In genomic region chr9:78400496-78400895, GRCh38 we compare ENCODE assay signal across 3 cellular contexts.
A peak's percentile ranks its signal among the peaks of the same experiment; 100 is the strongest.
TF ChIP-seq lines count a peak whose summit lies in the region.

No MANE protein-coding gene starts in this region.

TF ChIP-seq in HepG2, 621 proteins besides CTCF, POLR2A, EP300 and RAD21:
- peak; percentile 94 to 98 for TF ChIP-seq MAFK (conservative IDR thresholded peaks at IDR 0.05 in 1 of 2, IDR thresholded peaks at IDR 0.05 in 1 of 2; ENCODE audit: low read length in 2 of 2)
- no peak for TF ChIP-seq SYNCRIP (IDR thresholded peaks at IDR 0.05; ENCODE audit: insufficient read depth, low read depth, low read length)
- TF ChIP-seq MAFF (IDR thresholded peaks at IDR 0.05; ENCODE audit: low read depth, low read length) = peak; percentile 96
- no peak for TF ChIP-seq ZBTB37 (CRISPR knock-in tag; IDR thresholded peaks at IDR 0.05)

TF ChIP-seq in IMR-90, 13 proteins besides CTCF, POLR2A, EP300 and RAD21:
- TF ChIP-seq RFX5 (IDR thresholded peaks at IDR 0.05; ENCODE audit: low read depth, low read length) (no peak), MAFK (IDR thresholded peaks at IDR 0.05; ENCODE audit: low read depth, low read length) (peak; percentile 97)

TF ChIP-seq in H1, 55 proteins besides CTCF, POLR2A, EP300 and RAD21:
- peak; percentile 87 for TF ChIP-seq MAFK (IDR thresholded peaks at IDR 0.05; ENCODE audit: low read depth, low read length)
- TF ChIP-seq RNF2 (IDR thresholded peaks at IDR 0.05; ENCODE audit: borderline replicate concordance, low read depth, low read length, missing control alignments, poor library complexity, severe bottlenecking) = no peak
